In genomic region chr9:93468763-93469456, GRCh38 we compare ENCODE assay signal across 9 cellular contexts. TPM values are rescaled to one million over a fixed set of nuclear protein-coding genes. Genes with fewer than 3 reads are reported as not detected.
A peak's percentile ranks its signal among the peaks of the same experiment; 100 is the strongest.
DNase-seq lines count a peak whose midpoint lies in the region; ATAC-seq, FAIRE-seq and TF ChIP-seq lines count a peak whose summit lies in the region.
"Had no signal": no experiment of that assay in that cellular context is flagged by ENCODE, and none has a peak within 500 bp of the region (broad histone marks: within the 10 kb centered on the region; RNA-seq: fewer than 3 reads in every experiment).

No MANE protein-coding gene starts in this region.

- no peaks in the 10 kb centered on the region for H3K27me3 ChIP-seq in astrocyte (ENCODE audit: insufficient read depth, low read length)

- no peak overlapping the region for H3K9ac ChIP-seq in astrocyte (ENCODE audit: low read length)

- H3K27ac ChIP-seq in KOPT-K1 (ENCODE audit: low read depth, low read length, poor library complexity, severe bottlenecking) = peak overlapping the region; percentile 71
- H3K27ac ChIP-seq in astrocyte (ENCODE audit: low read depth, low read length) = no peak overlapping the region

- ATAC-seq in stimulated activated naive B cell treated with anti-CD40 and anti-IgM and Interleukin-4, amounts not matched to agents 10 μg/mL and 1 μg/mL and 100 μg/mL, for 72 hours (replicated peaks) = no peak
- ATAC-seq in GM18502 (IDR thresholded peaks at IDR 0.05; ENCODE audit: poor library complexity, unreplicated experiment) (no peak), HG03354 (IDR thresholded peaks at IDR 0.05; ENCODE audit: poor library complexity, severe bottlenecking, unreplicated experiment) (no peak)
- ATAC-seq: HCT116 had no signal

- peaks cover 30% of the 10 kb centered on the region for H3K36me3 ChIP-seq in KOPT-K1 (ENCODE audit: insufficient read depth, low read length)
- H3K36me3 ChIP-seq in astrocyte (ENCODE audit: insufficient read depth, low read length) = no peaks in the 10 kb centered on the region

- peaks cover 12% of the 10 kb centered on the region for H3K4me1 ChIP-seq in astrocyte (ENCODE audit: insufficient read depth, low read length)

- no peaks in the 10 kb centered on the region for H3K9me3 Mint-ChIP-seq in astrocyte (ENCODE audit: unreplicated experiment)
- H3K9me3 Mint-ChIP-seq in stimulated activated naive B cell treated with anti-CD40 and anti-IgM and Interleukin-4, amounts not matched to agents 10 μg/mL and 1 μg/mL and 100 μg/mL, for 72 hours = no peaks in the 10 kb centered on the region

- peak overlapping the region; percentile 31 for H3K4me2 ChIP-seq in astrocyte (ENCODE audit: low read length)

- peaks cover 2% of the 10 kb centered on the region for H3K36me3 Mint-ChIP-seq in astrocyte (ENCODE audit: low read depth, unreplicated experiment)
- peaks cover 13 to 34% of the 10 kb centered on the region in 2 donors for H3K36me3 Mint-ChIP-seq in stimulated activated naive B cell treated with anti-CD40 and anti-IgM and Interleukin-4, amounts not matched to agents 10 μg/mL and 1 μg/mL and 100 μg/mL, for 72 hours

- H2AFZ ChIP-seq in astrocyte (ENCODE audit: low read depth, low read length) = no peak overlapping the region

- peaks cover 96% of the 10 kb centered on the region for H3K79me2 ChIP-seq in astrocyte (ENCODE audit: insufficient read depth, low read length)

- DNase-seq in astrocyte (ENCODE audit: low read depth) (no peak), iris pigment epithelial cell (ENCODE audit: low read depth) (peak; percentile 66), NCI-H2029 treated with DMSO at 0.1 percent for 48 hours (lab: John Stamatoyannopoulos, UW) (no peak)
- DNase-seq in stimulated activated naive B cell treated with anti-CD40 and anti-IgM and Interleukin-4, amounts not matched to agents 10 μg/mL and 1 μg/mL and 100 μg/mL, for 72 hours = no peak

- no peak for TF ChIP-seq CTCF in astrocyte (IDR thresholded peaks at IDR 0.05; ENCODE audit: insufficient read depth, low read depth, low read length)

- H3K9me3 ChIP-seq in KOPT-K1 (ENCODE audit: insufficient read depth, low read length, poor library complexity, severe bottlenecking) (no peaks in the 10 kb centered on the region), astrocyte (ENCODE audit: insufficient read depth, low read depth, low read length) (no peaks in the 10 kb centered on the region)

- peaks cover 71% of the 10 kb centered on the region for H4K20me1 ChIP-seq in astrocyte (ENCODE audit: insufficient read depth, low read length)

- H3K4me3 Mint-ChIP-seq in astrocyte (ENCODE audit: unreplicated experiment) = no peak overlapping the region
- no peak overlapping the region for H3K4me3 Mint-ChIP-seq in stimulated activated naive B cell treated with anti-CD40 and anti-IgM and Interleukin-4, amounts not matched to agents 10 μg/mL and 1 μg/mL and 100 μg/mL, for 72 hours

- H3K27me3 Mint-ChIP-seq in astrocyte (ENCODE audit: low read depth, unreplicated experiment) = no peaks in the 10 kb centered on the region
- H3K27me3 Mint-ChIP-seq in stimulated activated naive B cell treated with anti-CD40 and anti-IgM and Interleukin-4, amounts not matched to agents 10 μg/mL and 1 μg/mL and 100 μg/mL, for 72 hours = no peaks in the 10 kb centered on the region

- no peak overlapping the region for H3K4me3 ChIP-seq in astrocyte (ENCODE audit: insufficient read depth, low read depth, low read length)

- peaks cover 26% of the 10 kb centered on the region for H3K4me1 Mint-ChIP-seq in astrocyte (ENCODE audit: low read depth, unreplicated experiment)
- H3K4me1 Mint-ChIP-seq in stimulated activated naive B cell treated with anti-CD40 and anti-IgM and Interleukin-4, amounts not matched to agents 10 μg/mL and 1 μg/mL and 100 μg/mL, for 72 hours = peaks cover 38 to 65% of the 10 kb centered on the region in 2 donors

- H3K27ac Mint-ChIP-seq in astrocyte (ENCODE audit: unreplicated experiment) = no peak overlapping the region
- H3K27ac Mint-ChIP-seq in stimulated activated naive B cell treated with anti-CD40 and anti-IgM and Interleukin-4, amounts not matched to agents 10 μg/mL and 1 μg/mL and 100 μg/mL, for 72 hours = peak overlapping the region; percentile 42

- FAIRE-seq in astrocyte (lab: Jason Lieb, UNC) = no peak
- FAIRE-seq: frontal cortex had no signal

RNA-seq across cellular contexts. Expression of gene FAM120AOS, which starts 15.5 kb away (rescaled TPM):
- 29.6 and 29.7 TPM in 2 replicates for total RNA-seq in astrocyte

RNA-seq across cellular contexts. Expression of gene FAM120A, which starts 17.4 kb away (rescaled TPM):
- 57.7 and 61.7 TPM in 2 replicates for total RNA-seq in astrocyte
